15 cellular contexts compared by ENCODE assay signal in the genomic region with DNA sequence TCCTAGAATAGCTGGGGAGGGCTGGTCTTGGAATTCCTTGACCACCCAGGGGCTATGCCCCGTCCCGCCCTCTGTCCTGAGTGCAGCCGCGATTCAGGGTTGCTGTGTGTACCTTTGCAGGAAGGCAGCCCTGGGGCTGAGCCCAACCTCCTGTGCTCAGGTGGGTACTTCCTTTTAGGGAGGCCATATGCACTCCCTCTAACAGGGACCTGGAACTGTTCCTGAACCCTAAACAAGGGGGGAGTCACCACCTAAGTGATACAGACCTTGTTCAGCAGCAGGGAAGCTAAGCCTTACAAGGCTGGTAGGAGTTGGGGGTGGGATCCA. TPM values are rescaled to one million over a fixed set of nuclear protein-coding genes. Genes with fewer than 3 reads are reported as not detected.
DNase-seq lines count a peak whose midpoint lies in the region; ATAC-seq, FAIRE-seq and TF ChIP-seq lines count a peak whose summit lies in the region.
"Had no signal": no experiment of that assay in that cellular context is flagged by ENCODE, and none has a peak within 500 bp of the region (broad histone marks: within the 10 kb centered on the region; RNA-seq: fewer than 3 reads in every experiment).

No MANE protein-coding gene starts in this region.

- no peak overlapping the region for H3K9ac ChIP-seq in HUES6 (ENCODE audit: low read length)
- H3K9ac ChIP-seq in mammary epithelial cell (ENCODE audit: insufficient read depth, low read length): peak overlapping the region; percentile 26
- peak overlapping the region; percentile 75 for H3K9ac ChIP-seq in HepG2 (ENCODE audit: insufficient read depth, low read depth, low read length)
- H3K9ac ChIP-seq: BLaER1 had no signal

- 8% methylated on average over 2 of the region's 4 CpGs for WGBS in mammary epithelial cell (ENCODE audit: low coverage, missing lambda C conversion rate)
- WGBS in HepG2 (ENCODE audit: low lambda C conversion rate): 38% methylated on average over 2 of the region's 4 CpGs
- WGBS in suprapubic skin: 70% methylated on average over 2 of the region's 4 CpGs

- dilution Hi-C loops in mammary epithelial cell (cut with HindIII; ENCODE audit: low sequenced_read_pairs): no loop called here

- H3K79me2 ChIP-seq in mammary epithelial cell (ENCODE audit: insufficient read depth, low read length) (no peaks in the 10 kb centered on the region), HepG2 (ENCODE audit: insufficient read depth, low read length) (no peaks in the 10 kb centered on the region)

- H3K9me3 ChIP-seq in HUES6 (ENCODE audit: control insufficient read depth, insufficient read depth, low read depth, low read length) (no peaks in the 10 kb centered on the region), mammary epithelial cell (replicated peaks; ENCODE audit: insufficient read depth, low read length) (no peaks in the 10 kb centered on the region), HepG2 (ENCODE audit: low read length) (no peaks in the 10 kb centered on the region), suprapubic skin (no peaks in the 10 kb centered on the region)
- H3K9me3 ChIP-seq: BLaER1 had no signal

- TF ChIP-seq CTCF in mammary epithelial cell (conservative IDR thresholded peaks at IDR 0.05 in 1 of 2, IDR thresholded peaks at IDR 0.05 in 1 of 2; ENCODE audit: extremely low read depth in 1 of 2, insufficient read depth in 1 of 2, low read depth in 1 of 2, low read length in 2 of 2): no peak
- no peak for TF ChIP-seq CTCF in HepG2 (CRISPR knock-in tag; IDR thresholded peaks at IDR 0.05)
- TF ChIP-seq CTCF in suprapubic skin (IDR thresholded peaks at IDR 0.05): no peak

- TF ChIP-seq RAD21 in HepG2 (CRISPR knock-in tag; IDR thresholded peaks at IDR 0.05): no peak

- in situ Hi-C loops in mammary epithelial cell (cut with MboI; ENCODE audit: low sequenced_read_pairs in 2 of 2) (no loop called here), HepG2 (cut with HindIII; ENCODE audit: extremely low pct_ligation_motif_present, low pct_unique_long_range_greater_than_20kb) (no loop called here)

- no peak for TF ChIP-seq EP300 in HepG2 (IDR thresholded peaks at IDR 0.05; ENCODE audit: low read depth in 2 of 2, low read length in 2 of 2)
- no peak for TF ChIP-seq EP300 in HepG2 (CRISPR knock-in tag; IDR thresholded peaks at IDR 0.05; ENCODE audit: borderline replicate concordance)
- no peak for TF ChIP-seq EP300 in suprapubic skin (IDR thresholded peaks at IDR 0.05)

- H3K27me3 ChIP-seq in HUES6 (ENCODE audit: control insufficient read depth, insufficient read depth, low read length) (no peaks in the 10 kb centered on the region), mammary epithelial cell (ENCODE audit: insufficient read depth, low read length) (no peaks in the 10 kb centered on the region), HepG2 (ENCODE audit: control insufficient read depth in 1 of 2, insufficient read depth in 2 of 2, low read length in 2 of 2) (no peaks in the 10 kb centered on the region), suprapubic skin (no peaks in the 10 kb centered on the region)
- H3K27me3 ChIP-seq: BLaER1 had no signal

- TF ChIP-seq POLR2A in HepG2 (IDR thresholded peaks at IDR 0.05; ENCODE audit: insufficient read depth in 1 of 2, low read depth in 2 of 2, low read length in 2 of 2) (no peak), suprapubic skin (IDR thresholded peaks at IDR 0.05) (no peak)

- H3K4me1 ChIP-seq in HUES6 (ENCODE audit: control insufficient read depth, insufficient read depth, low read length) (peaks cover 45% of the 10 kb centered on the region), mammary epithelial cell (ENCODE audit: insufficient read depth, low read length) (peaks cover 17% of the 10 kb centered on the region), HepG2 (ENCODE audit: insufficient read depth, low read length) (peaks cover 60% of the 10 kb centered on the region), suprapubic skin (peaks cover 35% of the 10 kb centered on the region)

- POLR2A ChIA-PET in HepG2 (lab: Yijun Ruan, JAX): interaction anchor here (0.9 to 2.7 kb wide), 8 partner anchors 9 to 230 kb away, joined by 3 to 28 read pairs (median 6); a partner anchor contains a TSS

- H2AFZ ChIP-seq in mammary epithelial cell (ENCODE audit: low read depth, low read length): peak overlapping the region; percentile 88
- no peak overlapping the region for H2AFZ ChIP-seq in HepG2 (ENCODE audit: low read length)

- no TSS peak for BruUV-seq in mammary epithelial cell (replicated peaks; lab: Mats Ljungman, UMichigan)
- no TSS peak for BruUV-seq in HepG2 (replicated peaks; lab: Mats Ljungman, UMichigan)

- peak; percentile 2; the same call in 1 of the 3 replicates for ATAC-seq in HepG2
- ATAC-seq in GM21825 (IDR thresholded peaks at IDR 0.05; ENCODE audit: unreplicated experiment): no peak
- ATAC-seq: stimulated activated naive B cell treated with anti-CD40 and anti-IgM and Interleukin-4, amounts not matched to agents 10 μg/mL and 1 μg/mL and 100 μg/mL, for 72 hours; T-cell had no signal

- CTCF ChIA-PET in mammary epithelial cell (lab: Charles Lee; ENCODE audit: low non-redundant PET) (no interaction called here), HepG2 (lab: Yijun Ruan, JAX; ENCODE audit: low intra/inter-chr PET ratio, low total read pairs) (no interaction called here)

- peak overlapping the region; percentile 66 for H3K4me2 ChIP-seq in mammary epithelial cell (ENCODE audit: insufficient read depth, low read depth, low read length)
- H3K4me2 ChIP-seq in HepG2 (ENCODE audit: low read depth, low read length): peak overlapping the region; percentile 96
- H3K4me2 ChIP-seq: BLaER1 had no signal

- H3K27ac ChIP-seq in HUES6 (ENCODE audit: low read depth, low read length): peak overlapping the region; percentile 46; the same call in 1 of the 2 replicates
- H3K27ac ChIP-seq in mammary epithelial cell (ENCODE audit: insufficient read depth, low read depth, low read length): peak overlapping the region; percentile 51
- peak overlapping the region; percentile 66 for H3K27ac ChIP-seq in HepG2 (ENCODE audit: extremely low read length, insufficient read depth, low read length)
- H3K27ac ChIP-seq in suprapubic skin: peak overlapping the region; percentile 91
- H3K27ac ChIP-seq: BLaER1 had no signal

- no peak for DNase-seq in mammary epithelial cell
- no peak for DNase-seq in HepG2 (ENCODE audit: low spot score)
- no peak for DNase-seq in suprapubic skin (ENCODE audit: low spot score in 2 of 2)
- no peak for DNase-seq in NCI-H1436 treated with DMSO at 0.1 percent for 48 hours (lab: John Stamatoyannopoulos, UW)
- no peak for DNase-seq in NOMO-1 treated with dmso at 0.1 percent for 144 hours (lab: John Stamatoyannopoulos, UW; ENCODE audit: unreplicated experiment)
- DNase-seq in HPDE6-E6E7 (ENCODE audit: extremely low spot score): no peak
- DNase-seq: activated B cell treated with CpG ODN at 0.5 μM for 24 hours; activated gamma-delta T cell treated with Interleukin-2 at 50 U/mL for 16 hours; dermis blood vessel endothelial cell; stimulated activated naive B cell treated with anti-CD40 and anti-IgM and Interleukin-4, amounts not matched to agents 10 μg/mL and 1 μg/mL and 100 μg/mL, for 72 hours; T-cell had no signal

- peak; percentile 23 for FAIRE-seq in HepG2 (lab: Jason Lieb, UNC)
- FAIRE-seq: RCC 7860 had no signal

- H4K20me1 ChIP-seq in mammary epithelial cell (ENCODE audit: insufficient read depth, low read length): no peaks in the 10 kb centered on the region
- H4K20me1 ChIP-seq in HepG2 (ENCODE audit: insufficient read depth, low read length): no peaks in the 10 kb centered on the region

- intact Hi-C loops in mammary epithelial cell (cut with micrococcal nuclease): no loop called here
- intact Hi-C loops in HepG2 (cut with micrococcal nuclease; ENCODE audit: unreplicated experiment): no loop called here

- H3K36me3 ChIP-seq in HUES6 (ENCODE audit: control insufficient read depth, insufficient read depth, low read length): no peaks in the 10 kb centered on the region
- H3K36me3 ChIP-seq in mammary epithelial cell (ENCODE audit: insufficient read depth, low read length): no peaks in the 10 kb centered on the region
- H3K36me3 ChIP-seq in HepG2 (replicated peaks in 1 of 2; ENCODE audit: control insufficient read depth in 1 of 2, insufficient read depth in 2 of 2, low read length in 2 of 2): peaks cover 4 to 11% of the 10 kb centered on the region in 2 experiments; a peak in 3 of 5 replicates
- H3K36me3 ChIP-seq in suprapubic skin: no peaks in the 10 kb centered on the region

- peak overlapping the region; percentile 47 for H3K4me3 ChIP-seq in HUES6 (ENCODE audit: low read depth, low read length)
- H3K4me3 ChIP-seq in mammary epithelial cell (replicated peaks in 1 of 3; ENCODE audit: insufficient read depth in 1 of 3, low read depth in 2 of 3, low read length in 3 of 3): no peak overlapping the region
- peak overlapping the region; percentile 43 to 72 (median 55); a peak in 4 of 6 replicates for H3K4me3 ChIP-seq in HepG2 (replicated peaks in 1 of 3; ENCODE audit: insufficient read depth in 1 of 3, low read depth in 2 of 3, low read length in 3 of 3)
- H3K4me3 ChIP-seq in suprapubic skin: no peak overlapping the region
- H3K4me3 ChIP-seq: BLaER1 had no signal

RNA-seq across cellular contexts. Expression of a gene that starts 24.6 kb away (rescaled TPM):
- total RNA-seq in mammary epithelial cell: 10 to 100 TPM; 22.3 to 25.7 TPM
- polyA plus RNA-seq in mammary epithelial cell: 15.4 TPM
- polyA minus RNA-seq in mammary epithelial cell: 11.0 TPM
- total RNA-seq in HepG2 (2016; rRNA removed; fragmentation: Illumina TruSeq; extraction: Trizol): 53.9 and 86.7 TPM in 2 replicates
- total RNA-seq in HepG2 (2016; cell fraction: cytosol; rRNA removed; fragmentation: Illumina TruSeq; extraction: Trizol; ENCODE audit: low read depth): 27.2 and 32.8 TPM in 2 replicates
- 51.9 and 87.2 TPM in 2 replicates for total RNA-seq in HepG2 (2016; cell fraction: insoluble cytoplasmic fraction; rRNA removed; fragmentation: Illumina TruSeq; extraction: Trizol)
- total RNA-seq in HepG2 (2016; cell fraction: membrane; rRNA removed; fragmentation: Illumina TruSeq; extraction: Trizol): 45.8 and 50.7 TPM in 2 replicates
- 72.1 and 85.8 TPM in 2 replicates for total RNA-seq in HepG2 (2016; cell fraction: nucleus; rRNA removed; fragmentation: Illumina TruSeq; extraction: Trizol)
- polyA plus RNA-seq in HepG2 (2011; rRNA removed): 83.0 and 109 TPM in 2 replicates
- 40.2 and 67.1 TPM in 2 replicates for polyA plus RNA-seq in HepG2 (2011; cell fraction: cytosol; rRNA removed)
- polyA plus RNA-seq in HepG2 (2011; cell fraction: nucleus; rRNA removed): 384 and 448 TPM in 2 replicates
- polyA plus RNA-seq in HepG2 (2012): 33.3 and 59.5 TPM in 2 replicates
- 23.2 and 28.1 TPM in 2 replicates for polyA plus RNA-seq in HepG2 (2016; cell fraction: cytosol; fragmentation: Illumina TruSeq; extraction: Trizol; ENCODE audit: low read depth)
- 41.6 and 52.9 TPM in 2 replicates for polyA plus RNA-seq in HepG2 (2016; cell fraction: insoluble cytoplasmic fraction; fragmentation: Illumina TruSeq; extraction: Trizol; ENCODE audit: low read depth)
- 32.5 and 33.0 TPM in 2 replicates for polyA plus RNA-seq in HepG2 (2016; cell fraction: membrane; fragmentation: Illumina TruSeq; extraction: Trizol; ENCODE audit: low read depth)
- 204 and 230 TPM in 2 replicates for polyA plus RNA-seq in HepG2 (2016; cell fraction: nucleus; fragmentation: Illumina TruSeq; extraction: Trizol; ENCODE audit: insufficient read depth, low read depth)
- 30.9 and 126 TPM in 2 replicates for polyA minus RNA-seq in HepG2 (2011; rRNA and poly(A)+ RNA removed; ENCODE audit: low replicate concordance)
- 30.6 and 31.7 TPM in 2 replicates for polyA minus RNA-seq in HepG2 (2011; cell fraction: cytosol; rRNA and poly(A)+ RNA removed)
- polyA minus RNA-seq in HepG2 (2011; cell fraction: nucleus; rRNA and poly(A)+ RNA removed): 79.4 and 86.0 TPM in 2 replicates
- total RNA-seq in suprapubic skin: 100 to 1,000 TPM in 1 of 4 donors, 10 to 100 TPM in 3; 75.3 to 114 (median 78.4) TPM

RNA-seq across cellular contexts. Expression of a gene that starts 33.8 kb away (rescaled TPM):
- 10 to 100 TPM; 10.2 to 19.6 TPM for total RNA-seq in mammary epithelial cell
- polyA plus RNA-seq in mammary epithelial cell: 24.1 TPM
- 12.5 TPM for polyA minus RNA-seq in mammary epithelial cell
- total RNA-seq in HepG2 (2016; rRNA removed; fragmentation: Illumina TruSeq; extraction: Trizol): 43.6 and 62.9 TPM in 2 replicates
- 20.6 and 23.0 TPM in 2 replicates for total RNA-seq in HepG2 (2016; cell fraction: cytosol; rRNA removed; fragmentation: Illumina TruSeq; extraction: Trizol; ENCODE audit: low read depth)
- total RNA-seq in HepG2 (2016; cell fraction: insoluble cytoplasmic fraction; rRNA removed; fragmentation: Illumina TruSeq; extraction: Trizol): 44.0 and 64.1 TPM in 2 replicates
- 44.5 and 45.0 TPM in 2 replicates for total RNA-seq in HepG2 (2016; cell fraction: membrane; rRNA removed; fragmentation: Illumina TruSeq; extraction: Trizol)
- 39.9 and 48.4 TPM in 2 replicates for total RNA-seq in HepG2 (2016; cell fraction: nucleus; rRNA removed; fragmentation: Illumina TruSeq; extraction: Trizol)
- polyA plus RNA-seq in HepG2 (2011; rRNA removed): 63.3 and 64.4 TPM in 2 replicates
- polyA plus RNA-seq in HepG2 (2011; cell fraction: cytosol; rRNA removed): 36.2 and 47.1 TPM in 2 replicates
- polyA plus RNA-seq in HepG2 (2011; cell fraction: nucleus; rRNA removed): 87.7 and 89.1 TPM in 2 replicates
- polyA plus RNA-seq in HepG2 (2012): 22.1 and 34.4 TPM in 2 replicates
- polyA plus RNA-seq in HepG2 (2016; cell fraction: cytosol; fragmentation: Illumina TruSeq; extraction: Trizol; ENCODE audit: low read depth): 20.4 and 20.5 TPM in 2 replicates
- polyA plus RNA-seq in HepG2 (2016; cell fraction: insoluble cytoplasmic fraction; fragmentation: Illumina TruSeq; extraction: Trizol; ENCODE audit: low read depth): 37.7 and 50.5 TPM in 2 replicates
- polyA plus RNA-seq in HepG2 (2016; cell fraction: membrane; fragmentation: Illumina TruSeq; extraction: Trizol; ENCODE audit: low read depth): 30.9 and 35.9 TPM in 2 replicates
- 108 and 110 TPM in 2 replicates for polyA plus RNA-seq in HepG2 (2016; cell fraction: nucleus; fragmentation: Illumina TruSeq; extraction: Trizol; ENCODE audit: insufficient read depth, low read depth)
- 56.0 and 95.0 TPM in 2 replicates for polyA minus RNA-seq in HepG2 (2011; rRNA and poly(A)+ RNA removed; ENCODE audit: low replicate concordance)
- 11.3 and 14.0 TPM in 2 replicates for polyA minus RNA-seq in HepG2 (2011; cell fraction: cytosol; rRNA and poly(A)+ RNA removed)
- polyA minus RNA-seq in HepG2 (2011; cell fraction: nucleus; rRNA and poly(A)+ RNA removed): 13.9 and 15.5 TPM in 2 replicates
- 10 to 100 TPM; 53.9 to 73.5 (median 62.9) TPM for total RNA-seq in suprapubic skin

RNA-seq across cellular contexts. Expression of a gene that starts 34.8 kb away (rescaled TPM):
- total RNA-seq in mammary epithelial cell (10 to 100 TPM; 10.5 to 22.1 TPM), HepG2 (2016; rRNA removed; fragmentation: Illumina TruSeq; extraction: Trizol) (5.2 and 10.6 TPM in 2 replicates), suprapubic skin (10 to 100 TPM; 18.7 to 25.1 (median 22.1) TPM)
- polyA plus RNA-seq in mammary epithelial cell (6.6 TPM), HepG2 (2011; rRNA removed) (6.8 and 7.8 TPM in 2 replicates)
- 7.0 TPM for polyA minus RNA-seq in mammary epithelial cell
- 1.5 and 1.8 TPM in 2 replicates for total RNA-seq in HepG2 (2016; cell fraction: cytosol; rRNA removed; fragmentation: Illumina TruSeq; extraction: Trizol; ENCODE audit: low read depth)
- total RNA-seq in HepG2 (2016; cell fraction: insoluble cytoplasmic fraction; rRNA removed; fragmentation: Illumina TruSeq; extraction: Trizol): 4.9 and 7.5 TPM in 2 replicates
- 3.4 and 4.1 TPM in 2 replicates for total RNA-seq in HepG2 (2016; cell fraction: membrane; rRNA removed; fragmentation: Illumina TruSeq; extraction: Trizol)
- 6.8 and 8.0 TPM in 2 replicates for total RNA-seq in HepG2 (2016; cell fraction: nucleus; rRNA removed; fragmentation: Illumina TruSeq; extraction: Trizol)
- 1.9 and 2.2 TPM in 2 replicates for polyA plus RNA-seq in HepG2 (2011; cell fraction: cytosol; rRNA removed)
- 23.6 and 26.5 TPM in 2 replicates for polyA plus RNA-seq in HepG2 (2011; cell fraction: nucleus; rRNA removed)
- 6.2 and 9.6 TPM in 2 replicates for polyA plus RNA-seq in HepG2 (2012)
- polyA plus RNA-seq in HepG2 (2016; cell fraction: cytosol; fragmentation: Illumina TruSeq; extraction: Trizol; ENCODE audit: low read depth): 0.61 and 0.68 TPM in 2 replicates
- 4.4 and 7.0 TPM in 2 replicates for polyA plus RNA-seq in HepG2 (2016; cell fraction: insoluble cytoplasmic fraction; fragmentation: Illumina TruSeq; extraction: Trizol; ENCODE audit: low read depth)
- 1.6 and 1.8 TPM in 2 replicates for polyA plus RNA-seq in HepG2 (2016; cell fraction: membrane; fragmentation: Illumina TruSeq; extraction: Trizol; ENCODE audit: low read depth)
- polyA plus RNA-seq in HepG2 (2016; cell fraction: nucleus; fragmentation: Illumina TruSeq; extraction: Trizol; ENCODE audit: insufficient read depth, low read depth): 16.3 and 16.6 TPM in 2 replicates
- polyA minus RNA-seq in HepG2 (2011; rRNA and poly(A)+ RNA removed; ENCODE audit: low replicate concordance): 11.8 and 14.9 TPM in 2 replicates
- polyA minus RNA-seq in HepG2 (2011; cell fraction: cytosol; rRNA and poly(A)+ RNA removed): 4.9 and 5.0 TPM in 2 replicates
- polyA minus RNA-seq in HepG2 (2011; cell fraction: nucleus; rRNA and poly(A)+ RNA removed): 17.0 and 20.4 TPM in 2 replicates

RNA-seq across cellular contexts. Expression of a gene that starts 37.5 kb away (rescaled TPM):
- total RNA-seq in mammary epithelial cell (1 to 10 TPM; 5.2 to 5.8 TPM), HepG2 (2016; rRNA removed; fragmentation: Illumina TruSeq; extraction: Trizol) (1.9 and 2.8 TPM in 2 replicates), suprapubic skin (100 to 1,000 TPM in 1 of 4 donors, 10 to 100 TPM in 3; 28.4 to 126 (median 76.1) TPM)
- polyA plus RNA-seq in mammary epithelial cell (0.31 TPM), HepG2 (2011; rRNA removed) (8.1 and 11.2 TPM in 2 replicates)
- polyA minus RNA-seq in mammary epithelial cell: not detected
- total RNA-seq in HepG2 (2016; cell fraction: cytosol; rRNA removed; fragmentation: Illumina TruSeq; extraction: Trizol; ENCODE audit: low read depth): 0.61 and 0.79 TPM in 2 replicates
- 1.1 and 2.7 TPM in 2 replicates for total RNA-seq in HepG2 (2016; cell fraction: insoluble cytoplasmic fraction; rRNA removed; fragmentation: Illumina TruSeq; extraction: Trizol)
- 0.83 and 1.2 TPM in 2 replicates for total RNA-seq in HepG2 (2016; cell fraction: membrane; rRNA removed; fragmentation: Illumina TruSeq; extraction: Trizol)
- total RNA-seq in HepG2 (2016; cell fraction: nucleus; rRNA removed; fragmentation: Illumina TruSeq; extraction: Trizol): 3.0 and 3.8 TPM in 2 replicates
- polyA plus RNA-seq in HepG2 (2011; cell fraction: cytosol; rRNA removed): 1.6 and 2.5 TPM in 2 replicates
- 122 and 144 TPM in 2 replicates for polyA plus RNA-seq in HepG2 (2011; cell fraction: nucleus; rRNA removed)
- 9.5 and 12.7 TPM in 2 replicates for polyA plus RNA-seq in HepG2 (2012)
- 0.53 and 1.00 TPM in 2 replicates for polyA plus RNA-seq in HepG2 (2016; cell fraction: cytosol; fragmentation: Illumina TruSeq; extraction: Trizol; ENCODE audit: low read depth)
- 0.63 and 1.4 TPM in 2 replicates for polyA plus RNA-seq in HepG2 (2016; cell fraction: insoluble cytoplasmic fraction; fragmentation: Illumina TruSeq; extraction: Trizol; ENCODE audit: low read depth)
- polyA plus RNA-seq in HepG2 (2016; cell fraction: membrane; fragmentation: Illumina TruSeq; extraction: Trizol; ENCODE audit: low read depth): 0.49 and 0.86 TPM in 2 replicates
- 12.0 and 13.6 TPM in 2 replicates for polyA plus RNA-seq in HepG2 (2016; cell fraction: nucleus; fragmentation: Illumina TruSeq; extraction: Trizol; ENCODE audit: insufficient read depth, low read depth)
- polyA minus RNA-seq in HepG2 (2011; rRNA and poly(A)+ RNA removed; ENCODE audit: low replicate concordance): 7.2 and 13.2 TPM in 2 replicates
- polyA minus RNA-seq in HepG2 (2011; cell fraction: cytosol; rRNA and poly(A)+ RNA removed): 3.0 and 6.8 TPM in 2 replicates
- polyA minus RNA-seq in HepG2 (2011; cell fraction: nucleus; rRNA and poly(A)+ RNA removed): 16.5 and 25.7 TPM in 2 replicates

Comparison
In these comparisons a context has a peak if more than half of its experiments do, and no peak if none do; other contexts are left out.
1. H3K4me3 ChIP-seq: peak in HUES6 (single experiment) and HepG2 (3 of 3); none in mammary epithelial cell (0 of 3) and suprapubic skin (single experiment).
2. Peak in every context shown above with its lines, with median percentiles within 50 percentile points of each other: H3K27ac ChIP-seq.